ENCODE assay signal across 9 cellular contexts in the genomic region with DNA sequence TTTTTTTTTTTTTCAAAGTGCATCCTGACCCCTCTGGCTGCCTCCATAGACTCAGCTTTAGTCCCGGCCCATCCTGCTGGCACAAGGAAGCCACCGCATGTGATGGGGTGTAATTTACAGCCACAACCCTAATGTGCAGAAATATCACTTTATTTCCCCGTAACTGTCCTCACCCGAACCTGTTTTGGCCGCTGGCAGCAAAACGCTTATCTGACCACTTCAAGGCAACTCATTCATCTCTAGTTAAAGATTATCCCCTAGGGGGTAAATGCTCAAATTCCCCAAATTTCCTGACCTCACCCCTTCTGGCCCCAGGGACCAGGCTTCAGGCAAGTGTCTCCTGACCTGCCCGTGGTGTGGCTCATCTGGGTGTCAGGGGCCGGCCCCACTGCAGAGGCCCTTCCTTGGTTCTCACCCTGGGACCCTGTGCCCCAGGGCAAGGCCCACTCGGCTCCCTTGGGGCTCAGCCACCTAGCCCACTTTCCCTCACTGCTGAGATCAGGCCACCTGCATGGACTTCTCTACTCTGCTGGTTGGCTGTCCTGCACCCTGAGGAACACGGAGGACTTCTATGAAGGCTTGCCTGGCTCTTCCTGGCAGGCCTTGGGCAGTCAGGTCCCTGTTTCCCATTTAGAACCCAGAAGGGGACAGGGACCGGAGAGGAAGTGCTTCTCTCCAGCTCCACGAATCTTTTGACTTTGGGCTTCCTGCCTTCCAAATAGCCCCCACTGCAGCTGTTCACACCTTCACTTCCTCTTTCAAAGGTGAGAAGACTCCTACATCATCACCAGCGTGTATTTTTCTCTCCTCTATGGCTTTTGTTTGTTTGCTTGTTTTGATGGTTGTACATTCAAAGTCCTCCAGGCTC. TPM values are rescaled to one million over a fixed set of nuclear protein-coding genes. Genes with fewer than 3 reads are reported as not detected.
A peak's percentile ranks its signal among the peaks of the same experiment; 100 is the strongest.
DNase-seq lines count a peak whose midpoint lies in the region; ATAC-seq, FAIRE-seq and TF ChIP-seq lines count a peak whose summit lies in the region.
"Had no signal": no experiment of that assay in that cellular context is flagged by ENCODE, and none has a peak within 500 bp of the region (broad histone marks: within the 10 kb centered on the region; RNA-seq: fewer than 3 reads in every experiment).

No MANE protein-coding gene starts in this region.

- peak overlapping the region; percentile 32 for H3K4me2 ChIP-seq in GM23248 (ENCODE audit: unreplicated experiment)
- H3K4me2 ChIP-seq in SU-DHL-6 (ENCODE audit: low read depth, low read length, poor library complexity, severe bottlenecking) = peak overlapping the region; percentile 49

- peaks cover 4% of the 10 kb centered on the region; the same call in 1 of the 2 replicates for H3F3A ChIP-seq in GM23248 (ENCODE audit: insufficient read depth)
- no peaks in the 10 kb centered on the region for H3F3A ChIP-seq in SU-DHL-6 (ENCODE audit: insufficient read depth)

- WGBS in GM23248 (ENCODE audit: low coverage in 1 of 2, low lambda C conversion rate in 2 of 2, missing lambda C conversion rate in 2 of 2), 2 experiments = 77 to 78% methylated on average over 13 of the region's 13 CpGs

- no peak for TF ChIP-seq CTCF in SU-DHL-6 (IDR thresholded peaks at IDR 0.05; ENCODE audit: insufficient read depth, low read length, poor library complexity, severe bottlenecking)

- H3K9ac ChIP-seq in GM23248 = no peak overlapping the region
- H3K9ac ChIP-seq in SU-DHL-6 (ENCODE audit: low read length) = peak overlapping the region; percentile 37

- no peak overlapping the region for H3K4me3 ChIP-seq in GM23248
- no peak overlapping the region for H3K4me3 ChIP-seq in SU-DHL-6 (ENCODE audit: insufficient read depth, low read length, poor library complexity, severe bottlenecking)
- H3K4me3 ChIP-seq in iPS-18c (ENCODE audit: insufficient read depth, low read depth, low read length) = peak overlapping the region; percentile 57; the same call in 1 of the 2 replicates
- H3K4me3 ChIP-seq: SJSA1 had no signal

- H4K20me1 ChIP-seq in GM23248 (ENCODE audit: insufficient read depth) (no peaks in the 10 kb centered on the region), SU-DHL-6 (ENCODE audit: low read depth, low read length) (no peaks in the 10 kb centered on the region)

- FAIRE-seq in GM18507 (lab: Jason Lieb, UNC) = peak; percentile 81

- H3K9me2 ChIP-seq in GM23248 (ENCODE audit: insufficient read depth) (no peaks in the 10 kb centered on the region), SU-DHL-6 (replicated peaks; ENCODE audit: insufficient read depth, low read length) (no peaks in the 10 kb centered on the region)

- H3K27ac ChIP-seq in GM23248 (peak overlapping the region; percentile 25; the same call in 1 of the 2 replicates), SU-DHL-6 (ENCODE audit: low read depth, low read length) (no peak overlapping the region)
- H3K27ac ChIP-seq: SJSA1 had no signal

- DNase-seq in GM18507 (ENCODE audit: extremely low spot score, insufficient read length, low read depth) (no peak), GM23248 (no peak), AG20443 (ENCODE audit: low spot score) (no peak), hypothalamus (lab: John Stamatoyannopoulos, UW) (no peak), iPS-NIHi7 (ENCODE audit: extremely low spot score) (no peak)

- H3K36me3 ChIP-seq in GM23248 (ENCODE audit: low read depth) (no peaks in the 10 kb centered on the region), SU-DHL-6 (ENCODE audit: low read length) (no peaks in the 10 kb centered on the region)
- H3K36me3 ChIP-seq: SJSA1 had no signal

- peaks cover 10% of the 10 kb centered on the region for H3K4me1 ChIP-seq in GM23248 (ENCODE audit: insufficient read depth)
- H3K4me1 ChIP-seq: SJSA1 had no signal

- in situ Hi-C loops in GM23248 (cut with MboI) = no loop called here

- H3K27me3 ChIP-seq in GM23248 (replicated peaks; ENCODE audit: insufficient read depth) (no peaks in the 10 kb centered on the region), SU-DHL-6 (ENCODE audit: low read length) (no peaks in the 10 kb centered on the region)
- H3K27me3 ChIP-seq: SJSA1 had no signal

- H2AFZ ChIP-seq in GM23248 = peak overlapping the region; percentile 46
- H2AFZ ChIP-seq in SU-DHL-6 (ENCODE audit: low read depth, low read length, severe bottlenecking) = peak overlapping the region; percentile 81

- ATAC-seq in HG03045 (IDR thresholded peaks at IDR 0.05; ENCODE audit: unreplicated experiment) = no peak

- H3K79me2 ChIP-seq in GM23248 (ENCODE audit: insufficient read depth) = no peaks in the 10 kb centered on the region
- no peaks in the 10 kb centered on the region for H3K79me2 ChIP-seq in SU-DHL-6 (ENCODE audit: insufficient read depth, low read length)

- no peaks in the 10 kb centered on the region for H3K9me3 ChIP-seq in GM23248 (ENCODE audit: low read depth)
- no peaks in the 10 kb centered on the region for H3K9me3 ChIP-seq in SU-DHL-6 (ENCODE audit: insufficient read depth, low read length)
- H3K9me3 ChIP-seq in iPS-18c (ENCODE audit: control insufficient read depth, insufficient read depth, low read length) = no peaks in the 10 kb centered on the region
- H3K9me3 ChIP-seq: SJSA1 had no signal

RNA-seq across cellular contexts. Expression of gene WNT11, which starts 53.3 kb away (rescaled TPM):
- 0.63 TPM in 1 of 2 replicates, not detected in the other for total RNA-seq in GM23248 (2014; rRNA removed; shearing (Covaris generic))
- not detected in 2 replicates for polyA plus RNA-seq in GM23248 (2016; fragmentation: Nextera tagmentation; extraction: Ambion mirVana)
- total RNA-seq: SJSA1 had no signal
